Comparison of ENCODE assay signal across 1 cellular context in genomic region chr7:136245327-136246004, GRCh38.
A peak's percentile ranks its signal among the peaks of the same experiment; 100 is the strongest.
TF ChIP-seq lines count a peak whose summit lies in the region.

No MANE protein-coding gene starts in this region.

TF ChIP-seq in K562, 482 proteins besides CTCF, POLR2A, EP300 and RAD21 (continued from another document and continues in another):
- TF ChIP-seq ZNF518B (CRISPR knock-in tag; IDR thresholded peaks at IDR 0.05) (no peak), SP1 (CRISPR knock-in tag; IDR thresholded peaks at IDR 0.05) (no peak), BCL6 (CRISPR knock-in tag; IDR thresholded peaks at IDR 0.05) (no peak), ZBTB12 (CRISPR knock-in tag; IDR thresholded peaks at IDR 0.05) (no peak), MLX (CRISPR knock-in tag; conservative IDR thresholded peaks at IDR 0.05) (no peak), DEAF1 (CRISPR knock-in tag; IDR thresholded peaks at IDR 0.05) (no peak), SMARCC2 (IDR thresholded peaks at IDR 0.05; ENCODE audit: low read depth) (no peak), ZNF436 (CRISPR knock-in tag; IDR thresholded peaks at IDR 0.05) (no peak), TARDBP (IDR thresholded peaks at IDR 0.05) (no peak), TAL1 (IDR thresholded peaks at IDR 0.05) (peak; percentile 76), HDAC6 (IDR thresholded peaks at IDR 0.05; ENCODE audit: low read depth, low read length) (no peak), ATF1 (CRISPR knock-in tag; IDR thresholded peaks at IDR 0.05) (no peak), ATF1 (tag; IDR thresholded peaks at IDR 0.05) (peak; percentile 42), NCOA2 (IDR thresholded peaks at IDR 0.05; ENCODE audit: partially characterized antibody in 2 of 2) (peak in 1 of 2 experiments; percentile 28), TRIM24 (IDR thresholded peaks at IDR 0.05) (peak; percentile 69 to 80; a peak in 3 of 4 replicates), AFF1 (IDR thresholded peaks at IDR 0.05; ENCODE audit: low read depth in 1 of 2, partially characterized antibody in 2 of 2) (peak in 1 of 2 experiments; percentile 21), CBFB (CRISPR knock-in tag; IDR thresholded peaks at IDR 0.05) (no peak), E4F1 (CRISPR knock-in tag; IDR thresholded peaks at IDR 0.05; ENCODE audit: borderline replicate concordance) (no peak), PHF20 (IDR thresholded peaks at IDR 0.05; ENCODE audit: partially characterized antibody) (no peak), ZNF124 (CRISPR knock-in tag; IDR thresholded peaks at IDR 0.05) (no peak), RFX1 (IDR thresholded peaks at IDR 0.05) (no peak), NFIC (IDR thresholded peaks at IDR 0.05) (peak; percentile 83), ZNF12 (CRISPR knock-in tag; IDR thresholded peaks at IDR 0.05) (no peak), TAF15 (IDR thresholded peaks at IDR 0.05; ENCODE audit: low read depth, low read length) (no peak), DPF2 (IDR thresholded peaks at IDR 0.05) (peak; percentile 84), MCM5 (IDR thresholded peaks at IDR 0.05; ENCODE audit: low read depth) (no peak), CHAMP1 (IDR thresholded peaks at IDR 0.05) (peak; percentile 84; the same call in 1 of the 2 replicates), ZNF668 (CRISPR knock-in tag; IDR thresholded peaks at IDR 0.05) (no peak), FOXJ2 (tag; IDR thresholded peaks at IDR 0.05) (no peak), E2F5 (CRISPR knock-in tag; IDR thresholded peaks at IDR 0.05) (no peak), BRF2 (IDR thresholded peaks at IDR 0.05; ENCODE audit: borderline replicate concordance, insufficient read depth, insufficient read length) (no peak), ZNF644 (tag; IDR thresholded peaks at IDR 0.05; ENCODE audit: low read depth) (peak; percentile 67), ID3 (CRISPR knock-in tag; IDR thresholded peaks at IDR 0.05) (no peak), ID3 (tag; IDR thresholded peaks at IDR 0.05) (no peak), ZNF551 (CRISPR knock-in tag; IDR thresholded peaks at IDR 0.05) (no peak), E2F1 (CRISPR knock-in tag; IDR thresholded peaks at IDR 0.05) (no peak), ZNF3 (CRISPR knock-in tag; IDR thresholded peaks at IDR 0.05) (no peak), SNAPC5 (CRISPR knock-in tag; IDR thresholded peaks at IDR 0.05) (no peak), HDGF (IDR thresholded peaks at IDR 0.05) (no peak), SMAD2 (IDR thresholded peaks at IDR 0.05; ENCODE audit: low read depth, low read length) (no peak), ZNF699 (CRISPR knock-in tag; IDR thresholded peaks at IDR 0.05; ENCODE audit: insufficient replicate concordance) (no peak), FOXJ3 (CRISPR knock-in tag; IDR thresholded peaks at IDR 0.05) (no peak)
